ENCODE assay signal across 15 cellular contexts in the genomic region with DNA sequence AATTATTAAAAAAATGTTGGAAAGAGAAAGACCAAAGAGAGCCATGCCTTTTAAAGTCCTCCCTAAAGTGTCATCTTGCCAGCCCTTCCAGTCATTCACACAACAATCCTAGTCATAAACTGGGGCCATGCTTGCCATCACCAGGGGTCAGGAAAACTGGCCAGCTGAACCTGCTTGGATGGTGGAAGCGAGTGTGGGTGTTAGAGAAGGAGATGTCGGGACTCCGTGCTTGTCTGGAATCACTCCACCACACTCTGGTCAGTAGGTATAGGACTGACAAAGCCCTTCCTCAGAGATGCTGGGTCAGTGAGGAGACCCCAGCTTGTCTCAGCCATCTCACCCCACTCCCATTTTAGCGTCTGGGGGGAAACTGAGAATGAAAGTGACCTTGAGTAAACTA. TPM values are rescaled to one million over a fixed set of nuclear protein-coding genes. Genes with fewer than 3 reads are reported as not detected.
DNase-seq lines count a peak whose midpoint lies in the region; ATAC-seq and TF ChIP-seq lines count a peak whose summit lies in the region.
"Had no signal": no experiment of that assay in that cellular context is flagged by ENCODE, and none has a peak within 500 bp of the region (broad histone marks: within the 10 kb centered on the region; RNA-seq: fewer than 3 reads in every experiment).

No MANE protein-coding gene starts in this region.

- H3K27ac ChIP-seq in mammary epithelial cell (ENCODE audit: insufficient read depth, low read depth, low read length) (no peak overlapping the region), heart left ventricle (peak overlapping the region; percentile 37 to 77 (median 58)), prostate gland (peak overlapping the region; percentile 61 to 80), aorta (ENCODE audit: low read depth in 1 of 2, low read length in 2 of 2) (no peak overlapping the region)
- H3K27ac ChIP-seq: thoracic aorta had no signal

- peak overlapping the region; percentile 6 for H3K4me3 Mint-ChIP-seq in MCF 10A (ENCODE audit: unreplicated experiment)

- 93% methylated on average over 4 of the region's 4 CpGs for WGBS in mammary epithelial cell (ENCODE audit: low coverage, missing lambda C conversion rate)
- 19 to 37% (median 33%) methylated on average over 4 of the region's 4 CpGs for WGBS in heart left ventricle, 4 donors
- 22% methylated on average over 4 of the region's 4 CpGs for WGBS in prostate gland
- 25 to 29% methylated on average over 4 of the region's 4 CpGs for whole genome bisulfite sequencing in aorta, 2 donors

- dilution Hi-C loops in mammary epithelial cell (cut with HindIII; ENCODE audit: low sequenced_read_pairs): no loop called here

- H3K9ac ChIP-seq in mammary epithelial cell (ENCODE audit: insufficient read depth, low read length): no peak overlapping the region

- H3K4me3 ChIP-seq in mammary epithelial cell (replicated peaks in 1 of 3; ENCODE audit: insufficient read depth in 1 of 3, low read depth in 2 of 3, low read length in 3 of 3): no peak overlapping the region
- peak overlapping the region in 2 of 12 donors; percentile 15 to 18 for H3K4me3 ChIP-seq in heart left ventricle
- H3K4me3 ChIP-seq in prostate gland: no peak overlapping the region
- no peak overlapping the region for H3K4me3 ChIP-seq in aorta (ENCODE audit: low read length in 2 of 2)
- H3K4me3 ChIP-seq: thoracic aorta had no signal

- POLR2A ChIA-PET in MCF 10A (lab: Yijun Ruan, JAX): interaction anchor here (1.4 to 1.6 kb wide), 2 partner anchors 12 to 13 kb away, joined by 4 to 5 read pairs; no protein-coding TSS in a partner anchor

- H3K9me3 Mint-ChIP-seq in MCF 10A (ENCODE audit: unreplicated experiment): no peaks in the 10 kb centered on the region
- H3K9me3 Mint-ChIP-seq: activated T-helper 2 cell treated with anti-CD3 and anti-CD28 coated beads, Interferon-gamma antibody, Interleukin-2, Interleukin-4, amounts not matched to agents 10 μg/mL and 5 μg/mL and 100 μg/mL, durations not matched to agents 14 hours and 24 hours and 36 hours had no signal

- H3K9me3 ChIP-seq in mammary epithelial cell (replicated peaks; ENCODE audit: insufficient read depth, low read length): no peaks in the 10 kb centered on the region
- no peaks in the 10 kb centered on the region for H3K9me3 ChIP-seq in heart left ventricle
- no peaks in the 10 kb centered on the region for H3K9me3 ChIP-seq in prostate gland
- H3K9me3 ChIP-seq in aorta (ENCODE audit: control insufficient read depth, low read length): no peaks in the 10 kb centered on the region
- H3K9me3 ChIP-seq: thoracic aorta had no signal

- peaks cover 47% of the 10 kb centered on the region for H3K27me3 Mint-ChIP-seq in MCF 10A (ENCODE audit: insufficient read depth, unreplicated experiment)

- no peak for DNase-seq in MCF 10A (ENCODE audit: unreplicated experiment)
- DNase-seq in mammary epithelial cell: no peak
- DNase-seq in heart left ventricle: no peak
- DNase-seq in prostate gland (ENCODE audit: low spot score): no peak
- DNase-seq in aorta: peak in 1 of 2 donors; percentile 46
- DNase-seq in stimulated activated CD4-positive, alpha-beta T cell treated with anti-CD3 and anti-CD28 coated beads, Interleukin-4, amount 100 ng/mL, for 4 hours: no peak
- DNase-seq in NOMO-1 treated with DMSO at 0.1 percent for 48 hours (lab: John Stamatoyannopoulos, UW; ENCODE audit: unreplicated experiment): no peak
- DNase-seq in NCI-H1417 (lab: John Stamatoyannopoulos, UW): no peak
- DNase-seq: ACHN; NCI-H1048; stimulated activated CD4-positive, alpha-beta T cell treated with anti-CD3 and anti-CD28 coated beads, Interleukin-15, amount 100 ng/mL, for 24 hours had no signal

- TF ChIP-seq POLR2A in heart left ventricle (IDR thresholded peaks at IDR 0.05) (no peak), prostate gland (IDR thresholded peaks at IDR 0.05) (no peak)

- intact Hi-C loops in MCF 10A (cut with micrococcal nuclease): no loop called here
- intact Hi-C loops in mammary epithelial cell (cut with micrococcal nuclease): no loop called here
- intact Hi-C loops in heart left ventricle (cut with DNase I): loop anchor here in 3 of 10 donors (5.0 to 10.0 kb wide), 2 partner anchors 231 to 234 kb away; no protein-coding TSS in a partner anchor
- intact Hi-C loops in prostate gland (cut with DNase I): loop anchor here (10.0 kb wide), 1 partner anchor 231 kb away; no protein-coding TSS in a partner anchor
- intact Hi-C loops in aorta (cut with DNase I): loop anchor here in 1 of 2 donors (10.0 kb wide), 1 partner anchor 231 kb away; no protein-coding TSS in a partner anchor

- H3K79me2 ChIP-seq in mammary epithelial cell (ENCODE audit: insufficient read depth, low read length): no peaks in the 10 kb centered on the region

- BruUV-seq in MCF 10A (replicated peaks; lab: Mats Ljungman, UMichigan): no TSS peak
- BruUV-seq in mammary epithelial cell (replicated peaks; lab: Mats Ljungman, UMichigan): no TSS peak

- no peaks in the 10 kb centered on the region for H4K20me1 ChIP-seq in mammary epithelial cell (ENCODE audit: insufficient read depth, low read length)

- H3K27me3 ChIP-seq in mammary epithelial cell (ENCODE audit: insufficient read depth, low read length) (no peaks in the 10 kb centered on the region), heart left ventricle (peaks cover 0 to 4% (median 0%) of the 10 kb centered on the region in 9 donors), prostate gland (replicated peaks; ENCODE audit: insufficient read depth) (no peaks in the 10 kb centered on the region), aorta (ENCODE audit: control insufficient read depth in 1 of 2, insufficient read depth in 2 of 2, low read length in 1 of 2) (peaks cover 0 to 1% of the 10 kb centered on the region in 2 donors)

- no peak overlapping the region for H3K4me2 ChIP-seq in mammary epithelial cell (ENCODE audit: insufficient read depth, low read depth, low read length)

- in situ Hi-C loops in mammary epithelial cell (cut with MboI; ENCODE audit: low sequenced_read_pairs in 2 of 2): loop anchor here in 1 of 2 donors (25.0 kb wide), 1 partner anchor 254 kb away; the partner anchor contains the start of gene RHBG

- CTCF ChIA-PET in MCF 10A (lab: Yijun Ruan, JAX) (interaction anchor here (0.6 to 20.9 kb wide), 8 partner anchors 10 to 231 kb away, joined by 3 to 396 read pairs (median 21); no protein-coding TSS in a partner anchor), mammary epithelial cell (lab: Charles Lee; ENCODE audit: low non-redundant PET) (no interaction called here)

- H3K27ac Mint-ChIP-seq in MCF 10A (ENCODE audit: low read depth, unreplicated experiment): no peak overlapping the region
- H3K27ac Mint-ChIP-seq: activated T-helper 2 cell treated with anti-CD3 and anti-CD28 coated beads, Interferon-gamma antibody, Interleukin-2, Interleukin-4, amounts not matched to agents 10 μg/mL and 5 μg/mL and 100 μg/mL, durations not matched to agents 14 hours and 24 hours and 36 hours had no signal

- H3K4me1 ChIP-seq in mammary epithelial cell (ENCODE audit: insufficient read depth, low read length): no peaks in the 10 kb centered on the region
- H3K4me1 ChIP-seq in heart left ventricle: peaks cover 0 to 29% (median 10%) of the 10 kb centered on the region in 12 donors
- H3K4me1 ChIP-seq in prostate gland (replicated peaks): peaks cover 10% of the 10 kb centered on the region
- H3K4me1 ChIP-seq in aorta (ENCODE audit: control insufficient read depth in 1 of 2, insufficient read depth in 2 of 2, low read length in 2 of 2): no peaks in the 10 kb centered on the region

- H3K36me3 ChIP-seq in mammary epithelial cell (ENCODE audit: insufficient read depth, low read length) (no peaks in the 10 kb centered on the region), heart left ventricle (no peaks in the 10 kb centered on the region), prostate gland (no peaks in the 10 kb centered on the region), aorta (ENCODE audit: control insufficient read depth in 1 of 2, insufficient read depth in 2 of 2, low read length in 1 of 2) (no peaks in the 10 kb centered on the region)
- H3K36me3 ChIP-seq: thoracic aorta had no signal

- no peak overlapping the region for H2AFZ ChIP-seq in mammary epithelial cell (ENCODE audit: low read depth, low read length)

- no peaks in the 10 kb centered on the region for H3K36me3 Mint-ChIP-seq in MCF 10A (ENCODE audit: insufficient read depth, unreplicated experiment)

- peaks cover 10% of the 10 kb centered on the region for H3K4me1 Mint-ChIP-seq in MCF 10A (ENCODE audit: insufficient read depth, unreplicated experiment)

- peak in 3 of 4 donors; percentile 10 to 40 (median 26) for ATAC-seq in heart left ventricle
- ATAC-seq in aorta (ENCODE audit: low FRiP score): peak; percentile 45

- TF ChIP-seq CTCF in MCF 10A (IDR thresholded peaks at IDR 0.05; ENCODE audit: unreplicated experiment): no peak
- no peak for TF ChIP-seq CTCF in mammary epithelial cell (conservative IDR thresholded peaks at IDR 0.05 in 1 of 2, IDR thresholded peaks at IDR 0.05 in 1 of 2; ENCODE audit: extremely low read depth in 1 of 2, insufficient read depth in 1 of 2, low read depth in 1 of 2, low read length in 2 of 2)
- TF ChIP-seq CTCF in heart left ventricle (IDR thresholded peaks at IDR 0.05): no peak
- no peak for TF ChIP-seq CTCF in prostate gland (IDR thresholded peaks at IDR 0.05)

RNA-seq across cellular contexts. Expression of gene HAPLN2, which starts 3.3 kb away (rescaled TPM):
- total RNA-seq in MCF 10A (2022) (not detected in 2 replicates), mammary epithelial cell (not detected), heart left ventricle (1 to 10 TPM in 4 of 9 donors, under 1 TPM in 5; 0.52 to 2.4 (median 0.95) TPM), prostate gland (10 to 100 TPM in 1 of 2 donors, 1 to 10 TPM in 1; 6.1 to 10.2 TPM), aorta (under 1 TPM; 0.39 to 0.94 TPM)
- polyA plus RNA-seq in mammary epithelial cell (not detected), heart left ventricle (1 to 10 TPM; 1.2 to 3.0 TPM), aorta (under 1 TPM in 1 of 2 donors, not detected in 1; 0.13 TPM)
- polyA minus RNA-seq in mammary epithelial cell: not detected
- total RNA-seq: activated T-helper 2 cell treated with anti-CD3 and anti-CD28 coated beads, Interferon-gamma antibody, Interleukin-2, Interleukin-4, amounts not matched to agents 10 μg/mL and 5 μg/mL and 100 μg/mL, durations not matched to agents 14 hours and 24 hours and 36 hours; dermis blood vessel endothelial cell; lung microvascular endothelial cell had no signal

RNA-seq across cellular contexts. Expression of gene GPATCH4, which starts 14.7 kb away (rescaled TPM):
- total RNA-seq in MCF 10A (2022): 67.3 and 107 TPM in 2 replicates
- total RNA-seq in mammary epithelial cell: 10 to 100 TPM; 16.3 to 49.7 TPM
- polyA plus RNA-seq in mammary epithelial cell: 38.7 TPM
- 62.9 TPM for polyA minus RNA-seq in mammary epithelial cell
- total RNA-seq in heart left ventricle: 10 to 100 TPM in 8 of 9 donors, 1 to 10 TPM in 1; 8.8 to 30.1 (median 12.6) TPM
- polyA plus RNA-seq in heart left ventricle: 10 to 100 TPM; 21.6 to 67.5 TPM
- total RNA-seq in prostate gland: 10 to 100 TPM; 20.9 to 27.5 TPM
- total RNA-seq in aorta: 10 to 100 TPM; 15.6 to 24.0 TPM
- polyA plus RNA-seq in aorta: 10 to 100 TPM; 12.2 to 22.4 TPM

RNA-seq across cellular contexts. Expression of gene NAXE, which starts 24.4 kb away (rescaled TPM):
- total RNA-seq in MCF 10A (2022) (141 and 155 TPM in 2 replicates), mammary epithelial cell (10 to 100 TPM; 68.7 to 87.1 TPM), heart left ventricle (100 to 1,000 TPM in 5 of 9 donors, 10 to 100 TPM in 4; 87.4 to 141 (median 111) TPM), prostate gland (100 to 1,000 TPM; 118 to 188 TPM), aorta (10 to 100 TPM; 41.5 to 46.0 TPM)
- polyA plus RNA-seq in mammary epithelial cell (103 TPM), heart left ventricle (100 to 1,000 TPM in 1 of 2 donors, 10 to 100 TPM in 1; 75.8 to 101 TPM), aorta (10 to 100 TPM; 67.7 to 69.4 TPM)
- 60.7 TPM for polyA minus RNA-seq in mammary epithelial cell

RNA-seq across cellular contexts. Expression of gene BCAN, which starts 26.0 kb away (rescaled TPM):
- total RNA-seq in MCF 10A (2022) (0.37 TPM in 1 of 2 replicates, not detected in the other), mammary epithelial cell (not detected), heart left ventricle (under 1 TPM in 4 of 9 donors, not detected in 5; 0.09 to 0.27 (median 0.15) TPM), prostate gland (1 to 10 TPM in 1 of 2 donors, not detected in 1; 4.9 TPM), aorta (under 1 TPM in 1 of 2 donors, not detected in 1; 0.36 TPM)
- polyA plus RNA-seq in mammary epithelial cell (not detected), heart left ventricle (under 1 TPM; 0.10 to 0.15 TPM), aorta (under 1 TPM in 1 of 2 donors, not detected in 1; 0.95 TPM)
- polyA minus RNA-seq in mammary epithelial cell: not detected
- total RNA-seq: activated T-helper 2 cell treated with anti-CD3 and anti-CD28 coated beads, Interferon-gamma antibody, Interleukin-2, Interleukin-4, amounts not matched to agents 10 μg/mL and 5 μg/mL and 100 μg/mL, durations not matched to agents 14 hours and 24 hours and 36 hours; dermis blood vessel endothelial cell; lung microvascular endothelial cell had no signal

RNA-seq across cellular contexts. Expression of gene TTC24, which starts 36.4 kb away (rescaled TPM):
- total RNA-seq in MCF 10A (2022): not detected in 2 replicates
- not detected for total RNA-seq in mammary epithelial cell
- not detected for polyA plus RNA-seq in mammary epithelial cell
- polyA minus RNA-seq in mammary epithelial cell: not detected
- total RNA-seq in heart left ventricle: under 1 TPM in 1 of 9 donors, not detected in 8; 0.19 TPM
- polyA plus RNA-seq in heart left ventricle: not detected
- total RNA-seq in prostate gland: not detected
- under 1 TPM in 1 of 2 donors, not detected in 1; 0.36 TPM for total RNA-seq in aorta
- not detected for polyA plus RNA-seq in aorta
- total RNA-seq: dermis blood vessel endothelial cell, lung microvascular endothelial cell, thoracic aorta had no signal

Comparison
In these comparisons a context has a peak if more than half of its experiments do, and no peak if none do; other contexts are left out.
1. H3K27ac ChIP-seq: peak in heart left ventricle (12 of 12) and prostate gland (2 of 2); none in mammary epithelial cell (single experiment) and aorta (0 of 2).